Comparison of ENCODE assay signal across 28 cellular contexts in the genomic region with DNA sequence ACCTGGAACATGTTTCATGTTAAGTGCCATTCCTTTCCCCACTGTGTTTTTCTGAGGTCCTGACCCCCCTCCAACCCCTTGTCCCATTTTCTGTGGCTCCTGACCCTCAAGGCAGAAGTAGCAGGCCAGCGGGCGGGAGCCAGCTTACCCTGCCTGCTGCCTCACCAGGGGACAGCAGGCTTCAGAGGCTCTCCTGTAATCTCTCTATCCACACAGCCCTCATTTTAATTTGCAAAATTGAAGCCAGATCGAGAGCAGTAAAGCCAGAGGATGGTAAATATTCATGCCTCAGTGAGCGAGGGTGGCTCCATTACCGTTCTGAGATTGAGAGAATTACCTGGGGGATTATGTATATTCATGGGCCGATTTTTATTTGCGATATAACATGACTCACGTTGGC.
A peak's percentile ranks its signal among the peaks of the same experiment; 100 is the strongest.
DNase-seq lines count a peak whose midpoint lies in the region; ATAC-seq, FAIRE-seq and TF ChIP-seq lines count a peak whose summit lies in the region.
"Had no signal": no experiment of that assay in that cellular context is flagged by ENCODE, and none has a peak within 500 bp of the region (broad histone marks: within the 10 kb centered on the region; RNA-seq: fewer than 3 reads in every experiment).

No MANE protein-coding gene starts in this region.

- TF ChIP-seq CTCF in GM12878 (IDR thresholded peaks at IDR 0.05 in 2 of 3, conservative IDR thresholded peaks at IDR 0.05 in 1 of 3; ENCODE audit: control insufficient read depth in 2 of 3, extremely low read depth in 1 of 3, insufficient read depth in 1 of 3, low read depth in 3 of 3, low read length in 3 of 3) (no peak), gastrocnemius medialis (IDR thresholded peaks at IDR 0.05 in 4 of 5, conservative IDR thresholded peaks at IDR 0.05 in 1 of 5) (no peak), A673 (conservative IDR thresholded peaks at IDR 0.05; ENCODE audit: low read depth, low read length) (no peak)

- no TSS peak for BruUV-seq in GM12878 (replicated peaks; lab: Mats Ljungman, UMichigan)
- BruUV-seq in A673 (replicated peaks; lab: Mats Ljungman, UMichigan) = no TSS peak

- H3K4me1 ChIP-seq in GM12878 (ENCODE audit: control insufficient read depth, insufficient read depth, low read length) = no peaks in the 10 kb centered on the region
- H3K4me1 ChIP-seq in gastrocnemius medialis = peaks cover 7 to 21% of the 10 kb centered on the region in 2 donors
- peaks cover 10% of the 10 kb centered on the region for H3K4me1 ChIP-seq in A673 (ENCODE audit: insufficient read depth, low read length, poor library complexity, severe bottlenecking)
- H3K4me1 ChIP-seq: breast epithelium, colonic mucosa, tibial artery had no signal

- no peak for TF ChIP-seq POLR2A in GM12878 (IDR thresholded peaks at IDR 0.05; ENCODE audit: low read depth, low read length)
- TF ChIP-seq POLR2A in gastrocnemius medialis (IDR thresholded peaks at IDR 0.05) = no peak

- H3K9me3 ChIP-seq in KOPT-K1 (ENCODE audit: insufficient read depth, low read length, poor library complexity, severe bottlenecking) = no peaks in the 10 kb centered on the region
- H3K9me3 ChIP-seq in GM12878 (replicated peaks; ENCODE audit: control insufficient read depth, insufficient read depth, low read length) = no peaks in the 10 kb centered on the region
- no peaks in the 10 kb centered on the region for H3K9me3 ChIP-seq in gastrocnemius medialis
- no peaks in the 10 kb centered on the region for H3K9me3 ChIP-seq in A673 (ENCODE audit: low read depth, low read length, poor library complexity, severe bottlenecking)
- H3K9me3 ChIP-seq: breast epithelium, colonic mucosa, gastroesophageal sphincter, tibial artery had no signal

- no peak overlapping the region for H3K4me3 ChIP-seq in GM12878
- H3K4me3 ChIP-seq in gastrocnemius medialis = no peak overlapping the region
- H3K4me3 ChIP-seq in A673 (ENCODE audit: low read depth, low read length, poor library complexity, severe bottlenecking) = no peak overlapping the region
- H3K4me3 ChIP-seq: breast epithelium, colonic mucosa, gastroesophageal sphincter, tibial artery had no signal

- DNase-seq in activated CD4-positive, alpha-beta T cell treated with anti-CD3 and anti-CD28 coated beads for 36 hours = no peak
- DNase-seq in activated CD4-positive, alpha-beta T cell treated with anti-CD3 and anti-CD28 coated beads, Interleukin-2, amount 50 U/mL, for 48 hours = no peak
- DNase-seq in GM12878 (ENCODE audit: low read depth, low spot score) = no peak
- DNase-seq in gastrocnemius medialis = no peak
- DNase-seq in A673 (ENCODE audit: low spot score) = no peak
- DNase-seq: activated CD4-positive, alpha-beta memory T cell treated with anti-CD3 and anti-CD28 coated beads for 36 hours; activated gamma-delta T cell; amniotic stem cell; Calu3; hypothalamus; left ventricle myocardium superior; midbrain; NCI-H1694; stimulated activated CD4-positive, alpha-beta T cell treated with anti-CD3 and anti-CD28 coated beads, Interleukin-15, amount 100 ng/mL, for 24 hours; stimulated activated naive CD8-positive, alpha-beta T cell treated with anti-CD3 and anti-CD28 coated beads, Interleukin-15, Interleukin-2, amounts not matched to agents 100 U/mL and 50 U/mL, for 24 hours; tibial artery had no signal

- in situ Hi-C loops in GM12878 (cut with MboI) (no loop called here), gastrocnemius medialis (cut with MboI; ENCODE audit: low sequenced_read_pairs in 4 of 4) (no loop called here)

- peaks cover 60% of the 10 kb centered on the region for H3K4me1 Mint-ChIP-seq in activated CD4-positive, alpha-beta T cell treated with anti-CD3 and anti-CD28 coated beads for 36 hours
- H3K4me1 Mint-ChIP-seq: B cell had no signal

- CTCF ChIA-PET in activated CD4-positive, alpha-beta T cell treated with anti-CD3 and anti-CD28 coated beads for 36 hours (lab: Charles Lee) = no interaction called here
- CTCF ChIA-PET in GM12878 (lab: Yijun Ruan, JAX) = no interaction called here
- CTCF ChIA-PET in A673 (lab: Charles Lee) = no interaction called here

- intact Hi-C loops in activated CD4-positive, alpha-beta T cell treated with anti-CD3 and anti-CD28 coated beads for 36 hours (cut with DNase I, micrococcal nuclease) = loop anchor here in 1 of 2 experiments (5.0 kb wide), 1 partner anchor 242 kb away; no protein-coding TSS in a partner anchor
- intact Hi-C loops in GM12878 (cut with micrococcal nuclease; ENCODE audit: unreplicated experiment) = no loop called here
- intact Hi-C loops in gastrocnemius medialis (cut with DNase I; ENCODE audit: low total_unique reads) = no loop called here
- intact Hi-C loops in A673 (cut with micrococcal nuclease; ENCODE audit: unreplicated experiment) = no loop called here

- H4K20me1 ChIP-seq in GM12878 (ENCODE audit: control insufficient read depth, insufficient read depth) = 0 out of 2 replicates have a peak, but pooled peaks cover 3% of the 10 kb centered on the region

- H3K27ac Mint-ChIP-seq in activated CD4-positive, alpha-beta T cell treated with anti-CD3 and anti-CD28 coated beads for 36 hours = peak overlapping the region; percentile 51
- H3K27ac Mint-ChIP-seq: activated CD4-positive, alpha-beta memory T cell treated with anti-CD3 and anti-CD28 coated beads for 36 hours; B cell had no signal

- H3K36me3 ChIP-seq in KOPT-K1 (ENCODE audit: insufficient read depth, low read length) = peaks cover 6% of the 10 kb centered on the region
- no peaks in the 10 kb centered on the region for H3K36me3 ChIP-seq in GM12878 (ENCODE audit: control insufficient read depth in 2 of 2, insufficient read depth in 2 of 2, low read length in 1 of 2)
- H3K36me3 ChIP-seq in gastrocnemius medialis = no peaks in the 10 kb centered on the region
- no peaks in the 10 kb centered on the region for H3K36me3 ChIP-seq in A673 (ENCODE audit: insufficient read depth, low read length, poor library complexity, severe bottlenecking)
- H3K36me3 ChIP-seq: breast epithelium, colonic mucosa had no signal

- TF ChIP-seq EP300 in GM12878 (IDR thresholded peaks at IDR 0.05; ENCODE audit: borderline replicate concordance in 1 of 2, control insufficient read depth in 1 of 2, low read depth in 2 of 2, low read length in 2 of 2) = no peak

- RAD21 ChIA-PET in GM12878 (lab: Charles Lee; ENCODE audit: unreplicated experiment) = no interaction called here

- no peak for FAIRE-seq in GM12878 (lab: Jason Lieb, UNC)
- FAIRE-seq: A204.1, GM12891 had no signal

- H3K27ac ChIP-seq in KOPT-K1 (ENCODE audit: low read depth, low read length, poor library complexity, severe bottlenecking) = peak overlapping the region; percentile 90
- H3K27ac ChIP-seq in GM12878 (ENCODE audit: control insufficient read depth, insufficient read depth) = no peak overlapping the region
- H3K27ac ChIP-seq in gastrocnemius medialis = peak overlapping the region in 3 of 4 donors; percentile 54 to 64 (median 58)
- H3K27ac ChIP-seq in A673 (ENCODE audit: low read depth, low read length, poor library complexity, severe bottlenecking) = no peak overlapping the region
- H3K27ac ChIP-seq: breast epithelium, colonic mucosa, gastroesophageal sphincter, RWPE1, tibial artery had no signal

- H3K27me3 Mint-ChIP-seq in activated CD4-positive, alpha-beta T cell treated with anti-CD3 and anti-CD28 coated beads for 36 hours = no peaks in the 10 kb centered on the region
- H3K27me3 Mint-ChIP-seq: activated CD4-positive, alpha-beta memory T cell treated with anti-CD3 and anti-CD28 coated beads for 36 hours; B cell had no signal

- H3K4me3 Mint-ChIP-seq in activated CD4-positive, alpha-beta T cell treated with anti-CD3 and anti-CD28 coated beads for 36 hours = no peak overlapping the region
- H3K4me3 Mint-ChIP-seq: activated CD4-positive, alpha-beta memory T cell treated with anti-CD3 and anti-CD28 coated beads for 36 hours; B cell; neural crest cell had no signal

- SMC1A ChIA-PET in GM12878 (lab: Charles Lee; ENCODE audit: uncharacterized antibody, unreplicated experiment) = no interaction called here

- no peak overlapping the region for H2AFZ ChIP-seq in GM12878 (ENCODE audit: control insufficient read depth, low read depth, low read length)

- H3K9ac ChIP-seq in GM12878 (ENCODE audit: control insufficient read depth, insufficient read depth, low read length) = no peak overlapping the region

- no peaks in the 10 kb centered on the region for H3K79me2 ChIP-seq in GM12878 (ENCODE audit: control insufficient read depth, insufficient read depth, low read length)

- TF ChIP-seq RAD21 in GM12878 (IDR thresholded peaks at IDR 0.05; ENCODE audit: insufficient read depth, low read depth, low read length) = no peak

- peaks cover 5% of the 10 kb centered on the region for H3K36me3 Mint-ChIP-seq in activated CD4-positive, alpha-beta T cell treated with anti-CD3 and anti-CD28 coated beads for 36 hours (ENCODE audit: low read depth)
- H3K36me3 Mint-ChIP-seq: activated CD4-positive, alpha-beta memory T cell treated with anti-CD3 and anti-CD28 coated beads for 36 hours had no signal

- no peaks in the 10 kb centered on the region for H3K9me3 Mint-ChIP-seq in activated CD4-positive, alpha-beta T cell treated with anti-CD3 and anti-CD28 coated beads for 36 hours (ENCODE audit: low read depth)
- H3K9me3 Mint-ChIP-seq: activated CD4-positive, alpha-beta memory T cell treated with anti-CD3 and anti-CD28 coated beads for 36 hours; neural crest cell had no signal

- POLR2A ChIA-PET in activated CD4-positive, alpha-beta T cell treated with anti-CD3 and anti-CD28 coated beads for 36 hours (lab: Charles Lee) = no interaction called here
- POLR2A ChIA-PET in GM12878 (lab: Charles Lee) = no interaction called here
- POLR2A ChIA-PET in A673 (lab: Charles Lee; ENCODE audit: low non-redundant PET) = no interaction called here

- no peak overlapping the region for H3K4me2 ChIP-seq in GM12878 (ENCODE audit: control insufficient read depth, insufficient read depth)

- no peak for ATAC-seq in activated CD4-positive, alpha-beta T cell treated with anti-CD3 and anti-CD28 coated beads for 36 hours
- ATAC-seq in GM12878 (no peak), gastrocnemius medialis (no peak), GM18519 (IDR thresholded peaks at IDR 0.05; ENCODE audit: low FRiP score, unreplicated experiment) (no peak), HG03097 (IDR thresholded peaks at IDR 0.05; ENCODE audit: low FRiP score, unreplicated experiment) (no peak)
- ATAC-seq: gastroesophageal sphincter; HCT116; left ventricle myocardium superior; stimulated activated naive CD8-positive, alpha-beta T cell treated with anti-CD3 and anti-CD28 coated beads, Interleukin-15, Interleukin-2, amounts not matched to agents 100 U/mL and 50 U/mL, for 24 hours had no signal

- H3K27me3 ChIP-seq in GM12878 (replicated peaks in 1 of 2; ENCODE audit: control insufficient read depth in 2 of 2, insufficient read depth in 2 of 2, low read length in 1 of 2) (no peaks in the 10 kb centered on the region), gastrocnemius medialis (no peaks in the 10 kb centered on the region), A673 (replicated peaks; ENCODE audit: insufficient read depth, low read depth, low read length, poor library complexity) (no peaks in the 10 kb centered on the region)
- H3K27me3 ChIP-seq: breast epithelium, colonic mucosa, gastroesophageal sphincter, tibial artery had no signal

- 84% methylated on average over 8 of the region's 8 CpGs for WGBS in GM12878 (ENCODE audit: insufficient coverage, insufficient replicate concordance, low lambda C conversion rate, missing lambda C conversion rate)

Comparison
In these comparisons a context has a peak if more than half of its experiments do, and no peak if none do; other contexts are left out.
1. H3K27ac ChIP-seq: peak in KOPT-K1 (single experiment) and gastrocnemius medialis (3 of 4); none in GM12878 (single experiment) and A673 (single experiment).